Comparison of ENCODE assay signal across 11 cellular contexts in the genomic region with DNA sequence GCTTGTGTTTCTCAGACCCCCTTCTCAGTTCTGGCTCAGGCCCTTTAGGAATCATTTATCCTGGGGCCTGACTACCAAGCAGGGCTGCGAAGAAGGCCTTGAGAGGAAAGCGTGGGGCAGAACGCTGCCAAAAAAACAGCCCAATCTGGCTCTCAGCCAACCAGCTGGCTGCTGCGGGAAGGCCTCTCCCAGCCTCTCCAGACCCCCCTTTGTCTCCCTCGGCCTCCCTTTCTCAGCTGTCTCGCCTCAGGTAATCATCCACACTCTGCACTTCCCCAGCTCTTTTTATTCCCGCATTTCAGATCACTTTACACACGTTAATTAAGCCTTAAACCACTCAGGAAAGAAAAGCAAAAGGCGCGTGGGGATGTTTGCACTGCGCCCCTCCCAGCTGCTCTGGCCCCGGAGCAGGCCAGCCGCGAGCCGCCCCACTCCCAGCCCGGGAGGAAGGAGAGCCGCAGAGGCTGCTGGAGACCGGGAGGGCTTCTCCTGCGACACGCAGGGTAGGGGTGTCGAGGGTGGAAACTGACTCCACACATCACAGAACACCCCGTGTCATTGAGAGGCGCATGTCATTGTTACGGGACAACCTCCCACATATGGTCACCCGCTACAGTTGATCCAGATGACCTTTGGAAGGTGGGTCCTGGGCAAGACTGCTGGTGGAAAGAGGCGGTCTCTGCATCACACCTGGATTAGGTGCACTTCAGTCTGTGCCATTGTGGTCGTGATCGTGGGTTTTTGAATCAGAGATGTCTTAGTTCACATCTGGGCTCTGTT.
DNase-seq lines count a peak whose midpoint lies in the region; TF ChIP-seq lines count a peak whose summit lies in the region.
"Had no signal": no experiment of that assay in that cellular context is flagged by ENCODE, and none has a peak within 500 bp of the region (broad histone marks: within the 10 kb centered on the region; RNA-seq: fewer than 3 reads in every experiment).

No MANE protein-coding gene starts in this region.

- no peaks in the 10 kb centered on the region for H3K9me3 ChIP-seq in ovary
- no peaks in the 10 kb centered on the region for H3K9me3 ChIP-seq in effector memory CD4-positive, alpha-beta T cell (ENCODE audit: control insufficient read depth, low read length)

- no peak for TF ChIP-seq CTCF in dorsolateral prefrontal cortex (IDR thresholded peaks at IDR 0.05 in 54 of 56, conservative IDR thresholded peaks at IDR 0.05 in 2 of 56; ENCODE audit: low read depth in 1 of 56, partially characterized antibody in 56 of 56)
- no peak for TF ChIP-seq CTCF in ovary (IDR thresholded peaks at IDR 0.05)

- WGBS in ovary, 3 donors, result 25 to 34% (median 25%) methylated on average over 28 of the region's 28 CpGs

- H3K27me3 ChIP-seq in dorsolateral prefrontal cortex, result no peaks in the 10 kb centered on the region
- no peaks in the 10 kb centered on the region for H3K27me3 ChIP-seq in ovary
- H3K27me3 ChIP-seq in effector memory CD4-positive, alpha-beta T cell (replicated peaks; ENCODE audit: control insufficient read depth, insufficient read depth, low read length, poor library complexity, severe bottlenecking), result no peaks in the 10 kb centered on the region

- intact Hi-C loops in dorsolateral prefrontal cortex (cut with DNase I), result loop anchor here (5.0 to 10.0 kb wide), 4 partner anchors 69 to 591 kb away; no protein-coding TSS in a partner anchor
- intact Hi-C loops in ovary (cut with DNase I), result loop anchor here in 1 of 4 donors (10.0 kb wide), 1 partner anchor 461 kb away; no protein-coding TSS in a partner anchor

- peak overlapping the region in 50 of 59 donors; percentile 0 to 58 (median 34) for H3K4me3 ChIP-seq in dorsolateral prefrontal cortex
- no peak overlapping the region for H3K4me3 ChIP-seq in ovary
- no peak overlapping the region for H3K4me3 ChIP-seq in effector memory CD4-positive, alpha-beta T cell (ENCODE audit: insufficient read depth, low read depth, low read length, poor library complexity, severe bottlenecking)
- H3K4me3 ChIP-seq: lung had no signal

- H3K4me1 ChIP-seq in ovary (ENCODE audit: insufficient read depth), result peaks cover 13% of the 10 kb centered on the region
- H3K4me1 ChIP-seq in effector memory CD4-positive, alpha-beta T cell (ENCODE audit: control insufficient read depth, insufficient read depth, low read length, poor library complexity, severe bottlenecking), result peaks cover 8% of the 10 kb centered on the region

- TF ChIP-seq POLR2A in ovary (IDR thresholded peaks at IDR 0.05), result no peak

- no peak for TF ChIP-seq EP300 in ovary (IDR thresholded peaks at IDR 0.05)

- peak; percentile 56 to 84 (median 80) for DNase-seq in NCI-H1417 (lab: John Stamatoyannopoulos, UW)
- DNase-seq in NCI-H1417 treated with DMSO at 0.1 percent for 48 hours (lab: John Stamatoyannopoulos, UW), result no peak
- DNase-seq in NCI-H2171 treated with DMSO at 0.1 percent for 48 hours (lab: John Stamatoyannopoulos, UW), result peak; percentile 94
- DNase-seq in dorsolateral prefrontal cortex, result peak in 5 of 10 donors; percentile 14 to 55 (median 39)
- DNase-seq in ovary, result peak; percentile 84 to 91 (median 90)
- no peak for DNase-seq in effector memory CD4-positive, alpha-beta T cell
- no peak for DNase-seq in stimulated activated CD8-positive, alpha-beta memory T cell treated with anti-CD3 and anti-CD28 coated beads, Interleukin-4, amount 100 ng/mL, for 48 hours
- DNase-seq in amniotic stem cell (lab: John Stamatoyannopoulos, UW), result no peak
- DNase-seq: 8988T; activated CD8-positive, alpha-beta memory T cell treated with anti-CD3 and anti-CD28 coated beads, Interleukin-2, amount 50 U/mL, for 4 hours had no signal

- H3K36me3 ChIP-seq in ovary, result no peaks in the 10 kb centered on the region
- no peaks in the 10 kb centered on the region for H3K36me3 ChIP-seq in effector memory CD4-positive, alpha-beta T cell (ENCODE audit: control insufficient read depth, insufficient read depth, low read length)

- H3K27ac ChIP-seq in dorsolateral prefrontal cortex (peak overlapping the region in 7 of 59 donors; percentile 2 to 41 (median 39)), ovary (peak overlapping the region in 1 of 2 donors; percentile 70)
- H3K27ac ChIP-seq in effector memory CD4-positive, alpha-beta T cell (ENCODE audit: insufficient read depth, low read length, poor library complexity, severe bottlenecking), result no peak overlapping the region

Comparison
In these comparisons a context has a peak if more than half of its experiments do, and no peak if none do; other contexts are left out.
1. DNase-seq: peak in NCI-H1417 (3 of 3), NCI-H2171 treated with DMSO at 0.1 percent for 48 hours (single experiment) and ovary (5 of 5); none in NCI-H1417 treated with DMSO at 0.1 percent for 48 hours (single experiment), effector memory CD4-positive, alpha-beta T cell (0 of 3), stimulated activated CD8-positive, alpha-beta memory T cell treated with anti-CD3 and anti-CD28 coated beads, Interleukin-4, amount 100 ng/mL, for 48 hours (single experiment) and amniotic stem cell (single experiment).
2. H3K4me3 ChIP-seq: peak in dorsolateral prefrontal cortex (50 of 59); none in ovary (single experiment) and effector memory CD4-positive, alpha-beta T cell (single experiment).